14 cellular contexts compared by ENCODE assay signal in the genomic region with DNA sequence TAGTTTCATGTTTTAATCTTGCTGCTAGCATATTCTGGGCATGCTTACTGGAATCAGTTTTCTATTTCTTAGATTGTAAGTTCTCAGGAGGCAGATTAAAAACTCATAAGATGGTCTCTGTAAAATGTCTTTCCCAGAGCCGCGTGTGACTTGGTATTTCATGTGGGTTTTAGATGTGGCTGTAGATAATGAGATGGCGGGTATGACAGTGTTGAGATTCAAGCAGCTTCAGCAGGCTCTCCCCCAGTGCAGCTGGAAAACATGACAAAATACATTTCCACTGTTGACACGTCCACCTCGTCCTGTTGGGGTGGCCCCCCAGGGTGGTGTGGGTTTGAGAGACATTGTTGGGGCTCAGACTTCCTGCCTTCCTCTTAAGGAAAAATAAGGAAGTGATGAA.
"Had no signal": no experiment of that assay in that cellular context is flagged by ENCODE, and none has a peak within 500 bp of the region (broad histone marks: within the 10 kb centered on the region; RNA-seq: fewer than 3 reads in every experiment).

No MANE protein-coding gene starts in this region.

- H3K36me3 Mint-ChIP-seq: activated naive CD8-positive, alpha-beta T cell treated with anti-CD3 and anti-CD28 coated beads, Interleukin-2, amount 10 ng/mL, durations not matched to agents 7 days and 5 days; mesothelial cell of epicardium; neural progenitor cell had no signal

- H3K9ac ChIP-seq: neural progenitor cell had no signal

- H3K36me3 ChIP-seq: neural progenitor cell, ovary, uterus had no signal

- H3K27me3 Mint-ChIP-seq: activated naive CD8-positive, alpha-beta T cell treated with anti-CD3 and anti-CD28 coated beads, Interleukin-2, amount 10 ng/mL, durations not matched to agents 7 days and 5 days had no signal

- H2AFZ ChIP-seq: neural progenitor cell had no signal

- H3K4me1 ChIP-seq: uterus had no signal

- DNase-seq: activated CD4-positive, alpha-beta T cell treated with anti-CD3 and anti-CD28 coated beads for 4 hours; activated CD8-positive, alpha-beta memory T cell treated with anti-CD3 and anti-CD28 coated beads for 24 hours; activated gamma-delta T cell; activated naive CD8-positive, alpha-beta T cell treated with anti-CD3 and anti-CD28 coated beads, Interleukin-2, amount 10 ng/mL, durations not matched to agents 7 days and 5 days; aorta; dorsolateral prefrontal cortex; hippocampal formation; ovary; stimulated activated CD4-positive, alpha-beta T cell treated with anti-CD3 and anti-CD28 coated beads, Interleukin-4, amount 100 ng/mL, for 1 hour; stimulated activated CD8-positive, alpha-beta memory T cell treated with anti-CD3 and anti-CD28 coated beads, Interleukin-4, amount 100 ng/mL, for 48 hours; T-helper 9 cell; uterus had no signal

- H3K4me2 ChIP-seq: neural progenitor cell had no signal

- H3K4me1 Mint-ChIP-seq: activated naive CD8-positive, alpha-beta T cell treated with anti-CD3 and anti-CD28 coated beads, Interleukin-2, amount 10 ng/mL, durations not matched to agents 7 days and 5 days had no signal

- H3K9me3 ChIP-seq: ovary, uterus had no signal

- H3K27ac Mint-ChIP-seq: activated naive CD8-positive, alpha-beta T cell treated with anti-CD3 and anti-CD28 coated beads, Interleukin-2, amount 10 ng/mL, durations not matched to agents 7 days and 5 days; mesothelial cell of epicardium; neural progenitor cell had no signal

- H3K27ac ChIP-seq: neural progenitor cell, ovary, uterus had no signal

- H3K4me3 ChIP-seq: dorsolateral prefrontal cortex, neural progenitor cell, ovary, uterus had no signal

- H3K4me3 Mint-ChIP-seq: activated naive CD8-positive, alpha-beta T cell treated with anti-CD3 and anti-CD28 coated beads, Interleukin-2, amount 10 ng/mL, durations not matched to agents 7 days and 5 days; mesothelial cell of epicardium; neural progenitor cell had no signal

- H3K27me3 ChIP-seq: dorsolateral prefrontal cortex, neural progenitor cell, ovary, uterus had no signal
